25 cellular contexts compared by ENCODE assay signal in the genomic region with DNA sequence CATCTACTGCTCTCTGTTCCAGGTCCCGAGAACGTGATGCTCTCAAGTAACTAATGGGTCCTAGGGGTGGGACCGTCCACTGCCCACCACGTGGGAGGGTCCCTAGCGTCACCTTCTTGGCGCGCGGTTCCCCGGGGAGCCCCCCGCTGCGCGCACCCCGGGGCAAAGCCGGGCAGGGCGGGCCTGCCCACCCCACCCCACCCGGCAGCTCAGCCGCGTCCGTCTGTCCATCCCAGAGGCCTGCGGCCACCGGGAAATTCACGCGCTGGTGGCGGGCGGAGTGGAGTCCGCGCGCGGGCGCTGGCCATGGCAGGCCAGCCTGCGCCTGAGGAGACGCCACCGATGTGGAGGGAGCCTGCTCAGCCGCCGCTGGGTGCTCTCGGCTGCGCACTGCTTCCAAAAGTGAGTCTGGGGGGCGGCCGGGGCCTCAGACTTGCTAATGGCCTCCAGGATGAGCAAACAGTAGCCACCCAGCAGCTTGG. TPM values are rescaled to one million over a fixed set of nuclear protein-coding genes. Genes with fewer than 3 reads are reported as not detected.
A peak's percentile ranks its signal among the peaks of the same experiment; 100 is the strongest.
DNase-seq lines count a peak whose midpoint lies in the region; ATAC-seq and TF ChIP-seq lines count a peak whose summit lies in the region.
"Had no signal": no experiment of that assay in that cellular context is flagged by ENCODE, and none has a peak within 500 bp of the region (broad histone marks: within the 10 kb centered on the region; RNA-seq: fewer than 3 reads in every experiment).

No MANE protein-coding gene starts in this region.

- no peak for TF ChIP-seq CTCF in hepatocyte (IDR thresholded peaks at IDR 0.05; ENCODE audit: poor library complexity)
- TF ChIP-seq CTCF in osteoblast (IDR thresholded peaks at IDR 0.05; ENCODE audit: extremely low read depth, low read depth, low read length) = no peak

- no peak overlapping the region for H3K4me3 ChIP-seq in hepatocyte
- H3K4me3 ChIP-seq in osteoblast (ENCODE audit: insufficient read depth, low read length) = no peak overlapping the region
- H3K4me3 ChIP-seq in aorta (ENCODE audit: low read length in 2 of 2) = no peak overlapping the region
- H3K4me3 ChIP-seq: A549, GM12878, GM23248, SJCRH30 had no signal

- H2AFZ ChIP-seq in hepatocyte = no peak overlapping the region
- H2AFZ ChIP-seq in osteoblast (ENCODE audit: low read length) = no peak overlapping the region
- H2AFZ ChIP-seq: GM23248 had no signal

- H3K4me2 ChIP-seq in hepatocyte (no peak overlapping the region), osteoblast (ENCODE audit: insufficient read depth, low read length) (no peak overlapping the region)
- H3K4me2 ChIP-seq: A549, KMS-11 had no signal

- peaks cover 8 to 10% of the 10 kb centered on the region in 2 donors for H3K9me3 Mint-ChIP-seq in stimulated activated naive CD8-positive, alpha-beta T cell treated with anti-CD3 and anti-CD28 coated beads, Interleukin-15, amount 100 ng/mL, for 72 hours
- H3K9me3 Mint-ChIP-seq in effector memory CD8-positive, alpha-beta T cell = peaks cover 0 to 3% of the 10 kb centered on the region in 2 donors

- over 99% methylated on average over 16 of the region's 39 CpGs for WGBS in hepatocyte (ENCODE audit: low lambda C conversion rate, missing lambda C conversion rate)
- WGBS in aorta, 2 donors = 73 to 79% methylated on average over 37 to 39 of the region's 39 CpGs

- H3K4me1 Mint-ChIP-seq in stimulated activated naive CD8-positive, alpha-beta T cell treated with anti-CD3 and anti-CD28 coated beads, Interleukin-15, amount 100 ng/mL, for 72 hours = no peaks in the 10 kb centered on the region
- no peaks in the 10 kb centered on the region for H3K4me1 Mint-ChIP-seq in effector memory CD8-positive, alpha-beta T cell (ENCODE audit: low read depth in 2 of 2)
- H3K4me1 Mint-ChIP-seq: CD4-positive, CD25-positive, alpha-beta regulatory T cell had no signal

- H3K9me2 ChIP-seq in hepatocyte (replicated peaks; ENCODE audit: insufficient read depth) = no peaks in the 10 kb centered on the region

- H3K36me3 ChIP-seq in hepatocyte (replicated peaks; ENCODE audit: insufficient read depth, low read depth) (no peaks in the 10 kb centered on the region), osteoblast (ENCODE audit: insufficient read depth, low read length) (no peaks in the 10 kb centered on the region), aorta (ENCODE audit: control insufficient read depth in 1 of 2, insufficient read depth in 2 of 2, low read length in 1 of 2) (no peaks in the 10 kb centered on the region)
- H3K36me3 ChIP-seq: SJCRH30 had no signal

- peaks cover 12% of the 10 kb centered on the region for H3K4me1 ChIP-seq in hepatocyte (ENCODE audit: insufficient read depth)
- H3K4me1 ChIP-seq in osteoblast (ENCODE audit: insufficient read depth, low read length) = no peaks in the 10 kb centered on the region
- H3K4me1 ChIP-seq in aorta (ENCODE audit: control insufficient read depth in 1 of 2, insufficient read depth in 2 of 2, low read length in 2 of 2) = no peaks in the 10 kb centered on the region
- H3K4me1 ChIP-seq: SJCRH30 had no signal

- DNase-seq in stimulated activated naive CD8-positive, alpha-beta T cell treated with anti-CD3 and anti-CD28 coated beads, Interleukin-15, amount 100 ng/mL, for 72 hours = no peak
- no peak for DNase-seq in stimulated activated naive CD8-positive, alpha-beta T cell treated with anti-CD3 and anti-CD28 coated beads, Interleukin-15, Interleukin-2, amounts not matched to agents 100 U/mL and 50 U/mL, for 24 hours
- DNase-seq in hepatocyte (ENCODE audit: low spot score) (no peak), osteoblast (ENCODE audit: insufficient read length, low spot score, missing footprints) (peak; percentile 77), aorta (peak; percentile 37 to 70), NOMO-1 treated with DMSO at 0.1 percent for 48 hours (lab: John Stamatoyannopoulos, UW; ENCODE audit: unreplicated experiment) (no peak)
- DNase-seq in effector memory CD8-positive, alpha-beta T cell = no peak
- DNase-seq: CD4-positive, CD25-positive, alpha-beta regulatory T cell; DMS 273 treated with DMSO at 0.1 percent for 48 hours; DND-41; GM23248; IMR-90; NCI-H1092 treated with DMSO at 0.1 percent for 48 hours; NCI-H1436 treated with DMSO at 0.1 percent for 48 hours; NCI-H2029; NCI-H2227 treated with DMSO at 0.1 percent for 48 hours; NCI-H510A treated with DMSO at 0.1 percent for 48 hours; NCI-H748 treated with DMSO at 0.1 percent for 48 hours; SJCRH30 had no signal

- H3K4me3 Mint-ChIP-seq in stimulated activated naive CD8-positive, alpha-beta T cell treated with anti-CD3 and anti-CD28 coated beads, Interleukin-15, amount 100 ng/mL, for 72 hours = no peak overlapping the region
- H3K4me3 Mint-ChIP-seq in effector memory CD8-positive, alpha-beta T cell = no peak overlapping the region
- H3K4me3 Mint-ChIP-seq: CD4-positive, CD25-positive, alpha-beta regulatory T cell had no signal

- intact Hi-C loops in aorta (cut with DNase I) = no loop called here

- no peaks in the 10 kb centered on the region for H3K27me3 ChIP-seq in hepatocyte
- H3K27me3 ChIP-seq in osteoblast (ENCODE audit: insufficient read depth, low read length) = peaks cover 19% of the 10 kb centered on the region
- H3K27me3 ChIP-seq in aorta (ENCODE audit: control insufficient read depth in 1 of 2, insufficient read depth in 2 of 2, low read length in 1 of 2) = peaks cover 0 to 1% of the 10 kb centered on the region in 2 donors

- H4K20me1 ChIP-seq in hepatocyte (ENCODE audit: insufficient read depth, poor library complexity, severe bottlenecking) = no peaks in the 10 kb centered on the region
- H4K20me1 ChIP-seq in osteoblast (ENCODE audit: insufficient read depth, low read length) = no peaks in the 10 kb centered on the region

- H3K79me2 ChIP-seq in hepatocyte = no peaks in the 10 kb centered on the region
- H3K79me2 ChIP-seq in osteoblast (ENCODE audit: insufficient read depth, low read length) = no peaks in the 10 kb centered on the region

- H3K27me3 Mint-ChIP-seq in stimulated activated naive CD8-positive, alpha-beta T cell treated with anti-CD3 and anti-CD28 coated beads, Interleukin-15, amount 100 ng/mL, for 72 hours = peaks cover 13% of the 10 kb centered on the region
- peaks cover 10 to 27% of the 10 kb centered on the region in 2 donors for H3K27me3 Mint-ChIP-seq in effector memory CD8-positive, alpha-beta T cell

- H3K27ac Mint-ChIP-seq in stimulated activated naive CD8-positive, alpha-beta T cell treated with anti-CD3 and anti-CD28 coated beads, Interleukin-15, amount 100 ng/mL, for 72 hours = no peak overlapping the region
- no peak overlapping the region for H3K27ac Mint-ChIP-seq in effector memory CD8-positive, alpha-beta T cell
- H3K27ac Mint-ChIP-seq: CD4-positive, CD25-positive, alpha-beta regulatory T cell had no signal

- peak; percentile 55 for ATAC-seq in stimulated activated naive CD8-positive, alpha-beta T cell treated with anti-CD3 and anti-CD28 coated beads, Interleukin-15, amount 100 ng/mL, for 72 hours
- ATAC-seq in stimulated activated naive CD8-positive, alpha-beta T cell treated with anti-CD3 and anti-CD28 coated beads, Interleukin-15, Interleukin-2, amounts not matched to agents 100 U/mL and 50 U/mL, for 24 hours = no peak
- ATAC-seq in aorta (ENCODE audit: low FRiP score) = no peak
- ATAC-seq in HG03460 (IDR thresholded peaks at IDR 0.05; ENCODE audit: unreplicated experiment) = no peak
- no peak for ATAC-seq in effector memory CD8-positive, alpha-beta T cell (replicated peaks)
- ATAC-seq: GM12878 had no signal

- no peaks in the 10 kb centered on the region for H3K9me3 ChIP-seq in hepatocyte (ENCODE audit: low read depth)
- H3K9me3 ChIP-seq in osteoblast (ENCODE audit: low read depth, low read length) = no peaks in the 10 kb centered on the region
- no peaks in the 10 kb centered on the region for H3K9me3 ChIP-seq in aorta (ENCODE audit: control insufficient read depth, low read length)

- H3K36me3 Mint-ChIP-seq in effector memory CD8-positive, alpha-beta T cell (ENCODE audit: insufficient read depth) = no peaks in the 10 kb centered on the region
- H3K36me3 Mint-ChIP-seq: CD4-positive, CD25-positive, alpha-beta regulatory T cell had no signal

- H3K27ac ChIP-seq in hepatocyte (peak overlapping the region; percentile 98), osteoblast (ENCODE audit: low read depth, low read length) (no peak overlapping the region), aorta (ENCODE audit: low read depth in 1 of 2, low read length in 2 of 2) (no peak overlapping the region)
- H3K27ac ChIP-seq: A549, GM23248, KMS-11, RWPE1, SJCRH30 had no signal

RNA-seq across cellular contexts. Expression of a gene that starts 0.5 kb away (rescaled TPM):
- not detected in 2 replicates for total RNA-seq in hepatocyte
- polyA plus RNA-seq in hepatocyte = not detected in 2 replicates
- not detected in 2 replicates for total RNA-seq in osteoblast
- total RNA-seq in aorta = not detected
- not detected for polyA plus RNA-seq in aorta
- total RNA-seq: CD4-positive, CD25-positive, alpha-beta regulatory T cell; GM12878; GM23248; IMR-90; SJCRH30 had no signal
- polyA plus RNA-seq: A549; BJ; CD4-positive, CD25-positive, alpha-beta regulatory T cell; GM12878; GM23248; IMR-90 had no signal

RNA-seq across cellular contexts. Expression of a gene that starts 11.4 kb away (rescaled TPM):
- total RNA-seq in hepatocyte (0.20 TPM in 1 of 2 replicates, not detected in the other), osteoblast (not detected in 2 replicates), aorta (not detected)
- polyA plus RNA-seq in hepatocyte (not detected in 2 replicates), aorta (under 1 TPM in 1 of 2 donors, not detected in 1; 0.08 TPM)
- total RNA-seq: CD4-positive, CD25-positive, alpha-beta regulatory T cell; GM12878; GM23248; IMR-90; SJCRH30 had no signal
- polyA plus RNA-seq: BJ; CD4-positive, CD25-positive, alpha-beta regulatory T cell; GM12878; GM23248; IMR-90 had no signal

RNA-seq across cellular contexts. Expression of a gene that starts 18.3 kb away (rescaled TPM):
- total RNA-seq in hepatocyte (not detected in 2 replicates), osteoblast (not detected in 2 replicates), aorta (not detected)
- polyA plus RNA-seq in hepatocyte (not detected in 2 replicates), aorta (not detected)
- total RNA-seq: CD4-positive, CD25-positive, alpha-beta regulatory T cell; GM23248; IMR-90; SJCRH30 had no signal
- polyA plus RNA-seq: GM23248 had no signal

RNA-seq across cellular contexts. Expression of a gene that starts 21.7 kb away (rescaled TPM):
- total RNA-seq in hepatocyte = 255 and 540 TPM in 2 replicates
- 627 and 642 TPM in 2 replicates for polyA plus RNA-seq in hepatocyte
- 173 and 195 TPM in 2 replicates for total RNA-seq in osteoblast
- total RNA-seq in aorta = 100 to 1,000 TPM; 146 to 174 TPM
- 100 to 1,000 TPM; 368 to 843 TPM for polyA plus RNA-seq in aorta

RNA-seq across cellular contexts. Expression of a gene that starts 31.3 kb away (rescaled TPM):
- 4.3 and 5.4 TPM in 2 replicates for total RNA-seq in hepatocyte
- polyA plus RNA-seq in hepatocyte = 4.9 and 7.9 TPM in 2 replicates
- 0.88 and 1.4 TPM in 2 replicates for total RNA-seq in osteoblast
- under 1 TPM in 1 of 2 donors, not detected in 1; 0.48 TPM for total RNA-seq in aorta
- polyA plus RNA-seq in aorta = 1 to 10 TPM in 1 of 2 donors, not detected in 1; 4.8 TPM
- total RNA-seq: CD4-positive, CD25-positive, alpha-beta regulatory T cell; GM23248; SJCRH30 had no signal
- polyA plus RNA-seq: GM23248 had no signal

Comparison
In these comparisons a context has a peak if more than half of its experiments do, and no peak if none do; other contexts are left out.
1. DNase-seq: peak in osteoblast (single experiment) and aorta (2 of 2); none in stimulated activated naive CD8-positive, alpha-beta T cell treated with anti-CD3 and anti-CD28 coated beads, Interleukin-15, amount 100 ng/mL, for 72 hours (0 of 2), stimulated activated naive CD8-positive, alpha-beta T cell treated with anti-CD3 and anti-CD28 coated beads, Interleukin-15, Interleukin-2, amounts not matched to agents 100 U/mL and 50 U/mL, for 24 hours (single experiment), hepatocyte (single experiment), NOMO-1 treated with DMSO at 0.1 percent for 48 hours (single experiment) and effector memory CD8-positive, alpha-beta T cell (0 of 3).